ENCODE assay signal across 8 cellular contexts in the genomic region with DNA sequence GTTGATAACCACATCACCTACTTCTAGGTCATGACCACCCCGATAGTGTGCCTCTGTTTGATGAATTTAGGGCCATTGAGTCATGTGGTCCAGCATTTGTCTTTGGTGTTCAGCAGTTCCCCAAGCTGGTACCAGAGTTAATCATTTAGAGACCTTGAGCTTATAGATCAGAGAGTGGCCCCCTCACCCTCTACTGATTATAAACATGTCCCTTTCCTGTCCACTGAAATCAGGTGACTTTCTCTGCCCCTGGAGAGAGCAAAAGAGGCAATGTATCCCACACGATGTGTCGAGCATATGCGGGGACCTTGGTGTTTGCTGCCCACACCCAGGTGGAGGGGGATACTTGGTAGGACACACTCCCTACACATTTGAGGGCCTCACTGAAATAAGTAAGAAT. TPM values are rescaled to one million over a fixed set of nuclear protein-coding genes. Genes with fewer than 3 reads are reported as not detected.
"Had no signal": no experiment of that assay in that cellular context is flagged by ENCODE, and none has a peak within 500 bp of the region (broad histone marks: within the 10 kb centered on the region; RNA-seq: fewer than 3 reads in every experiment).

No MANE protein-coding gene starts in this region.

- H3K9ac ChIP-seq: GM23248 had no signal

- FAIRE-seq: H54, HTR-8/SVneo had no signal

- H3K4me3 ChIP-seq: GM23248 had no signal

- H3K27ac ChIP-seq: GM23248 had no signal

- H2AFZ ChIP-seq: GM23248 had no signal

- H3K4me3 Mint-ChIP-seq: H9, IgD-negative memory B cell had no signal

- DNase-seq: GM23248, H9, HCEC 1CT, KBM-7 had no signal

- H3K9me3 Mint-ChIP-seq: H9, IgD-negative memory B cell had no signal

- H3K27ac Mint-ChIP-seq: H9, IgD-negative memory B cell had no signal

RNA-seq across cellular contexts. Expression of a gene that starts 46.3 kb away (rescaled TPM):
- total RNA-seq: GM23248, HT-29 had no signal
- polyA plus RNA-seq: GM23248, IgD-negative memory B cell had no signal
